In the genomic region with DNA sequence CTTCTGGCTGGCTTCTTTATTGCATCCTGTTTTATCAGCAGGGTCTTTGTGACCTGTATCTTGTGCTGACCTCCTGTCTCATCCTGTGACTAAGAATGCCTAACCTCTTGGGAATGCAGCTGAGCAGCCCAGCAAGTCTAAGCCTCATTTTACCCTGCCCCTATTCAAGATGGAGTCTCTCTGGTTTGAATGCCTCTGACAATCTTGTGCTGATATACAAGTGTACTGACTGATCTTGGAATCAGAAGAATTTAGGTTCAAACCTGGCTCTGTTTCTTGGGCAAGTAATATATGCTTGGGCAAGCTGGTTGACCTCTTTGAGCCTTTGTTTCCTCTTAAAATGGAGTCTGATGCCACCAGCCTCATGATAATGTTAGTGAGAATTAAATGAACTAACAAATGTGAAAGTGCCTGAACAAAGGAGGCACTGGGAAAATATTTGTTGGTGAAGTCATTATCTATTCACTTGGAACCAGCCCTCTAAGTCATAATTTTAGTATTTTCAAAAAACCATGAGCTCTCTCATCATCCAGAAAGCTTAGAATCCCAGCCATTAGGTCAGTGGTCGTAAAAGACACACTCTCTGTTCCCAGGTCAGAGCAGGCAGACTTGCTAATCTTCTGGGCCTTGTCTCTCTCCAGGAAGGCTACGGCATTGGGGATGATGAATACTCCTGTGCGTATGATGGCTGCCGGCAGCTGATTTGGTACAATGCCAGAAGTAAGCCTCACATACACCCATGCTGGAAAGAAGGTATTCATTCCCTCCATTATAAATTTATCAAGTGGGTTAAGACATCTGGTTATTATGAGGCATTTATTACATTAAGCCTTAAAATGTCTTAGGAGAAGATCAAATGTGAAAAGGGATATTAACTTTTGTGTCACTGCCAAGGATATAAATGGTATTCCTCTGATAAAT, we compare ENCODE assay signal across 29 cellular contexts. TPM values are rescaled to one million over a fixed set of nuclear protein-coding genes. Genes with fewer than 3 reads are reported as not detected.
A peak's percentile ranks its signal among the peaks of the same experiment; 100 is the strongest.
DNase-seq lines count a peak whose midpoint lies in the region; ATAC-seq, FAIRE-seq and TF ChIP-seq lines count a peak whose summit lies in the region.
"Had no signal": no experiment of that assay in that cellular context is flagged by ENCODE, and none has a peak within 500 bp of the region (broad histone marks: within the 10 kb centered on the region; RNA-seq: fewer than 3 reads in every experiment).

No MANE protein-coding gene starts in this region.

- POLR2A ChIA-PET in IMR-90 (lab: Charles Lee; ENCODE audit: unreplicated experiment) = no interaction called here

- intact Hi-C loops in IMR-90 (cut with micrococcal nuclease) = no loop called here
- intact Hi-C loops in kidney (cut with DNase I) = no loop called here

- in situ Hi-C loops in IMR-90 (cut with MboI; ENCODE audit: low sequenced_read_pairs) = no loop called here

- no peak overlapping the region for H2BK5ac ChIP-seq in IMR-90 (ENCODE audit: low read depth, low read length, poor library complexity, severe bottlenecking)

- DNase-seq in BE2C = peak; percentile 60
- no peak for DNase-seq in IMR-90
- DNase-seq in epithelial cell of prostate (ENCODE audit: low read depth, low spot score) = no peak
- no peak for DNase-seq in omental fat pad (ENCODE audit: low spot score)
- no peak for DNase-seq in NCI-H2029 (lab: John Stamatoyannopoulos, UW)
- no peak for DNase-seq in kidney
- no peak for DNase-seq in RPMI8226
- DNase-seq: activated CD4-positive, alpha-beta T cell treated with anti-CD3 and anti-CD28 coated beads, Interleukin-2, amount 50 U/mL, for 1 hour; caudate nucleus; cortex of kidney; DMS153; esophagus squamous epithelium; HCEC 1CT; hypothalamus; immature natural killer cell; Kasumi-1; left ventricle myocardium inferior; MV-4-11; natural killer cell; NCI-H146; stimulated activated naive CD8-positive, alpha-beta T cell treated with anti-CD3 and anti-CD28 coated beads, Interleukin-15, amount 100 ng/mL, for 72 hours; T-helper 9 cell; WERI-Rb-1 had no signal

- no peak for TF ChIP-seq RAD21 in IMR-90 (IDR thresholded peaks at IDR 0.05; ENCODE audit: low read length)

- H4K8ac ChIP-seq in IMR-90 (ENCODE audit: low read depth in 2 of 2, low read length in 2 of 2) = no peak overlapping the region

- 100% methylated on average over 1 of the region's 4 CpGs; no CpG with 5 or more reads in 1 of the 2 experiments for WGBS in IMR-90 (ENCODE audit: extremely low coverage in 2 of 2, insufficient read length in 1 of 2), 2 experiments

- no peak for FAIRE-seq in kidney (lab: Jason Lieb, UNC)
- FAIRE-seq: G401.6, GM18507 had no signal

- peaks cover 6% of the 10 kb centered on the region; the same call in 1 of the 2 replicates for H3K9me1 ChIP-seq in IMR-90 (ENCODE audit: insufficient read depth, low read length)

- H3K4me3 ChIP-seq in BE2C (ENCODE audit: low read depth, low read length) = no peak overlapping the region
- H3K4me3 ChIP-seq in IMR-90 (ENCODE audit: insufficient read depth, low read depth, low read length) = no peak overlapping the region
- H3K4me3 ChIP-seq in kidney (ENCODE audit: low read length in 2 of 2) = no peak overlapping the region
- H3K4me3 ChIP-seq: ascending aorta, esophagus squamous epithelium, gastroesophageal sphincter, left ventricle myocardium inferior had no signal

- ATAC-seq in IMR-90 (ENCODE audit: low read depth) (no peak), omental fat pad (ENCODE audit: low FRiP score) (peak; percentile 55), HG02763 (IDR thresholded peaks at IDR 0.05; ENCODE audit: unreplicated experiment) (no peak)
- ATAC-seq: gastroesophageal sphincter; natural killer cell; stimulated activated naive CD8-positive, alpha-beta T cell treated with anti-CD3 and anti-CD28 coated beads, Interleukin-15, amount 100 ng/mL, for 72 hours had no signal

- H3K9me3 ChIP-seq in BE2C = no peaks in the 10 kb centered on the region
- H3K9me3 ChIP-seq in IMR-90 (ENCODE audit: control insufficient read depth, insufficient read depth, low read length) = no peaks in the 10 kb centered on the region
- no peaks in the 10 kb centered on the region for H3K9me3 ChIP-seq in kidney (ENCODE audit: control insufficient read depth in 1 of 2, low read length in 2 of 2)
- H3K9me3 ChIP-seq: ascending aorta, esophagus squamous epithelium, gastroesophageal sphincter, left ventricle myocardium inferior had no signal

- H2AK9ac ChIP-seq in IMR-90 (replicated peaks; ENCODE audit: low read depth, low read length, poor library complexity) = peak overlapping the region; percentile 63

- no peak overlapping the region for H3K4me2 ChIP-seq in IMR-90 (ENCODE audit: low read depth, low read length)

- no peak overlapping the region for H3K23ac ChIP-seq in IMR-90 (ENCODE audit: low read depth, low read length)

- H2BK120ac ChIP-seq in IMR-90 (ENCODE audit: low read depth, low read length) = no peak overlapping the region

- no peak overlapping the region for H3K27ac ChIP-seq in IMR-90 (ENCODE audit: insufficient read depth, low read length)
- peak overlapping the region; percentile 26 for H3K27ac ChIP-seq in epithelial cell of prostate
- H3K27ac ChIP-seq in kidney (ENCODE audit: low read depth in 2 of 2, low read length in 2 of 2) = no peak overlapping the region
- H3K27ac ChIP-seq: ascending aorta, esophagus squamous epithelium, gastroesophageal sphincter, left ventricle myocardium inferior, WERI-Rb-1 had no signal

- H3K9ac ChIP-seq in IMR-90 (ENCODE audit: low read depth, low read length) (no peak overlapping the region), kidney (ENCODE audit: low read length in 2 of 2) (no peak overlapping the region)

- H2BK20ac ChIP-seq in IMR-90 (ENCODE audit: low read depth, low read length) = no peak overlapping the region

- no peak overlapping the region for H2AFZ ChIP-seq in IMR-90 (replicated peaks; ENCODE audit: low read length, poor library complexity)

- H3K4me1 ChIP-seq in BE2C (peaks cover 14% of the 10 kb centered on the region), IMR-90 (ENCODE audit: control insufficient read depth, insufficient read depth, low read length) (no peaks in the 10 kb centered on the region), kidney (ENCODE audit: control insufficient read depth in 1 of 2, insufficient read depth in 1 of 2, low read depth in 1 of 2, low read length in 2 of 2) (no peaks in the 10 kb centered on the region)
- H3K4me1 ChIP-seq: ascending aorta, gastroesophageal sphincter had no signal

- H4K91ac ChIP-seq in IMR-90 (ENCODE audit: insufficient read depth, low read depth, low read length) = no peak overlapping the region

- no peak overlapping the region for H2BK15ac ChIP-seq in IMR-90 (ENCODE audit: low read depth, low read length)

- dilution Hi-C loops in IMR-90 (cut with HindIII; ENCODE audit: low sequenced_read_pairs, unreplicated experiment) = no loop called here

- no TSS peak for BruUV-seq in IMR-90 (replicated peaks; lab: Mats Ljungman, UMichigan)

- no peak overlapping the region for H4K5ac ChIP-seq in IMR-90 (ENCODE audit: low read depth, low read length)

- H3K56ac ChIP-seq in IMR-90 (ENCODE audit: extremely low read depth, insufficient read depth, low read length) = no peak overlapping the region

- H3K18ac ChIP-seq in IMR-90 (ENCODE audit: low read depth, low read length) = no peak overlapping the region; the same call in 1 of the 2 replicates

- H2AK5ac ChIP-seq in IMR-90 (ENCODE audit: low read depth, low read length) = no peak overlapping the region

- no peak for TF ChIP-seq CTCF in BE2C (IDR thresholded peaks at IDR 0.05; ENCODE audit: low read depth, low read length)
- no peak for TF ChIP-seq CTCF in IMR-90 (conservative IDR thresholded peaks at IDR 0.05; ENCODE audit: low read depth, low read length)
- TF ChIP-seq CTCF in omental fat pad (IDR thresholded peaks at IDR 0.05) = no peak
- no peak for TF ChIP-seq CTCF in kidney (IDR thresholded peaks at IDR 0.05; ENCODE audit: borderline replicate concordance, extremely low read depth, insufficient read depth)

- H3K79me1 ChIP-seq in IMR-90 (ENCODE audit: low read depth in 1 of 2, low read length in 2 of 2) = peaks cover 3 to 7% of the 10 kb centered on the region in 2 experiments; a peak in 2 of 4 replicates

- no peak for TF ChIP-seq POLR2A in IMR-90 (IDR thresholded peaks at IDR 0.05; ENCODE audit: low read depth, low read length)

- no peaks in the 10 kb centered on the region for H4K20me1 ChIP-seq in IMR-90 (ENCODE audit: insufficient read depth, low read length)

- no peaks in the 10 kb centered on the region for H3K27me3 ChIP-seq in BE2C
- no peaks in the 10 kb centered on the region for H3K27me3 ChIP-seq in IMR-90 (ENCODE audit: control insufficient read depth, insufficient read depth, low read length)
- H3K27me3 ChIP-seq: ascending aorta, esophagus squamous epithelium, gastroesophageal sphincter had no signal

- H3K4ac ChIP-seq in IMR-90 (ENCODE audit: low read depth, low read length) = no peak overlapping the region

- H3K14ac ChIP-seq in IMR-90 (replicated peaks; ENCODE audit: low read depth, low read length) = no peak overlapping the region

- CTCF ChIA-PET in IMR-90 (lab: Yijun Ruan, JAX) = no interaction called here

- H3K36me3 ChIP-seq in BE2C (peaks cover 85% of the 10 kb centered on the region), IMR-90 (ENCODE audit: control insufficient read depth, insufficient read depth, low read length) (peaks cover 31% of the 10 kb centered on the region), kidney (ENCODE audit: control insufficient read depth in 1 of 2, insufficient read depth in 2 of 2, low read length in 2 of 2) (peaks cover 29 to 45% of the 10 kb centered on the region in 2 donors)

RNA-seq across cellular contexts. Expression of gene ARL2BP, which starts 18.1 kb away (rescaled TPM):
- polyA plus RNA-seq in BE2C (2012; ENCODE audit: insufficient read depth, insufficient read length, low read depth) = 44.5 TPM
- total RNA-seq in IMR-90 (2012; rRNA removed) = 73.7 and 77.8 TPM in 2 replicates
- 46.8 and 46.9 TPM in 2 replicates for polyA plus RNA-seq in IMR-90 (2012; rRNA removed)
- polyA plus RNA-seq in IMR-90 (2012; cell fraction: cytosol; rRNA removed) = 25.7 and 37.1 TPM in 2 replicates
- polyA plus RNA-seq in IMR-90 (2012; cell fraction: nucleus; rRNA removed; ENCODE audit: low replicate concordance) = 8.1 and 26.0 TPM in 2 replicates
- total RNA-seq in omental fat pad = 10 to 100 TPM; 48.8 to 67.3 (median 65.0) TPM
- total RNA-seq in kidney = 61.5 TPM
- 53.9 TPM for polyA plus RNA-seq in kidney (ENCODE audit: insufficient read depth, low read depth, low replicate concordance)

RNA-seq across cellular contexts. Expression of gene RSPRY1, which starts 40.8 kb away (rescaled TPM):
- 71.1 TPM for polyA plus RNA-seq in BE2C (2012; ENCODE audit: insufficient read depth, insufficient read length, low read depth)
- total RNA-seq in IMR-90 (2012; rRNA removed) = 59.2 and 62.2 TPM in 2 replicates
- 23.7 and 25.2 TPM in 2 replicates for polyA plus RNA-seq in IMR-90 (2012; rRNA removed)
- polyA plus RNA-seq in IMR-90 (2012; cell fraction: cytosol; rRNA removed) = 9.2 and 10.2 TPM in 2 replicates
- 10.3 and 29.1 TPM in 2 replicates for polyA plus RNA-seq in IMR-90 (2012; cell fraction: nucleus; rRNA removed; ENCODE audit: low replicate concordance)
- total RNA-seq in omental fat pad = 10 to 100 TPM; 22.7 to 40.6 (median 28.9) TPM
- total RNA-seq in kidney = 32.2 TPM
- 14.4 TPM for polyA plus RNA-seq in kidney (ENCODE audit: insufficient read depth, low read depth, low replicate concordance)

RNA-seq across cellular contexts. Expression of gene PSME3IP1, which starts 41.1 kb away (rescaled TPM):
- 141 TPM for polyA plus RNA-seq in BE2C (2012; ENCODE audit: insufficient read depth, insufficient read length, low read depth)
- 50.2 and 52.2 TPM in 2 replicates for total RNA-seq in IMR-90 (2012; rRNA removed)
- 71.2 and 75.2 TPM in 2 replicates for polyA plus RNA-seq in IMR-90 (2012; rRNA removed)
- 53.6 and 57.9 TPM in 2 replicates for polyA plus RNA-seq in IMR-90 (2012; cell fraction: cytosol; rRNA removed)
- polyA plus RNA-seq in IMR-90 (2012; cell fraction: nucleus; rRNA removed; ENCODE audit: low replicate concordance) = 78.1 and 104 TPM in 2 replicates
- 10 to 100 TPM; 47.1 to 62.6 (median 54.5) TPM for total RNA-seq in omental fat pad
- total RNA-seq in kidney = 84.6 TPM
- 79.1 TPM for polyA plus RNA-seq in kidney (ENCODE audit: insufficient read depth, low read depth, low replicate concordance)

RNA-seq across cellular contexts. Expression of gene PLLP, which starts 57.5 kb away (rescaled TPM):
- polyA plus RNA-seq in BE2C (2012; ENCODE audit: insufficient read depth, insufficient read length, low read depth) = 11.6 TPM
- total RNA-seq in IMR-90 (2012; rRNA removed) (not detected in 2 replicates), omental fat pad (10 to 100 TPM in 3 of 4 donors, 1 to 10 TPM in 1; 9.0 to 49.1 (median 12.2) TPM), kidney (64.4 TPM)
- polyA plus RNA-seq in IMR-90 (2012; rRNA removed) (0.05 TPM in 1 of 2 replicates, not detected in the other), kidney (ENCODE audit: insufficient read depth, low read depth, low replicate concordance) (83.8 TPM)
- polyA plus RNA-seq in IMR-90 (2012; cell fraction: cytosol; rRNA removed) = 0.04 TPM in 1 of 2 replicates, not detected in the other
- polyA plus RNA-seq in IMR-90 (2012; cell fraction: nucleus; rRNA removed; ENCODE audit: low replicate concordance) = not detected in 2 replicates
- total RNA-seq: B cell, natural killer cell had no signal
